Comparison of ENCODE assay signal across 11 cellular contexts in the genomic region with DNA sequence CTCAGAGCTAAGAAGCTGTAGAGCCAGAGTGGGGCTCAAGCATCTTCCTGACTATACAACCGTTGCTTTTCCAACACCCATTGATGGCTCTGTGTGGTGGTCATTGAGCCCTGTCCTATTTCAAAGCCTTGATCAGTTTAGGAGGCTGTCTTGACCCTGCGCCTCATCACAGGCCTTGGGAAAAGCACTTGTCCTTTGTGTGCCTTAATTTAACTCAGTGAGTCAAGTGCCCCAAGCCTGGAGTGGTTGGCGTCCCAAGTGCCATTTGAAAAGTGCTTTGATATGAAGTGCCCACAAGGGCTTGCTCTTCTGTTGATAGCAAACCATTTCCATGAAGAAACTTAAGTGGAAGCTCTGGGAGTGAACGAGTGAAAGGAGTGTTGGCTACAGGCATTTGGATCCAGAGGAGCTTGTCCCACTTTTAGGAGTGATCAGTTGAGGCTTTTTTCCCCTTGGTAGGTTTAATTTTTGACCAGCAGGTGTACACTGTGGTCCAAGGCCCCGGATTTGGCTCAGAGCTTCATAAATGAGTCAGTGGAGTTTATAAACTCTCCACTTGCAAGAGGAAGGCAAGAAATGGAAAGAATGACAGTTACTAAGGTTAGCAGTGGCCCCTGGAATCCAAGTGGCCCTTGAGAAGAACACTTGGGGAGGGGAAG. TPM values are rescaled to one million over a fixed set of nuclear protein-coding genes. Genes with fewer than 3 reads are reported as not detected.
DNase-seq lines count a peak whose midpoint lies in the region; ATAC-seq, FAIRE-seq and TF ChIP-seq lines count a peak whose summit lies in the region.
"Had no signal": no experiment of that assay in that cellular context is flagged by ENCODE, and none has a peak within 500 bp of the region (broad histone marks: within the 10 kb centered on the region; RNA-seq: fewer than 3 reads in every experiment).

No MANE protein-coding gene starts in this region.

- peak overlapping the region; percentile 29; the same call in 1 of the 2 replicates for H2AFZ ChIP-seq in K562 (ENCODE audit: low read depth, low read length)
- H2AFZ ChIP-seq in mammary epithelial cell (ENCODE audit: low read depth, low read length): no peak overlapping the region

- in situ Hi-C loops in K562 (cut with MboI) (no loop called here), mammary epithelial cell (cut with MboI; ENCODE audit: low sequenced_read_pairs in 2 of 2) (no loop called here)

- H3K36me3 ChIP-seq in DOHH2 (ENCODE audit: control insufficient read depth, low read length): peaks cover 1% of the 10 kb centered on the region
- H3K36me3 ChIP-seq in K562 (ENCODE audit: control insufficient read depth, insufficient read depth, low read length): peaks cover 5% of the 10 kb centered on the region; the same call in 2 of the 3 replicates
- peaks cover under 1% of the 10 kb centered on the region for H3K36me3 ChIP-seq in mammary epithelial cell (ENCODE audit: insufficient read depth, low read length)

- H3K27ac ChIP-seq in DOHH2 (ENCODE audit: low read depth, low read length) (no peak overlapping the region), K562 (ENCODE audit: extremely low read depth, low read depth, low read length) (no peak overlapping the region), mammary epithelial cell (ENCODE audit: insufficient read depth, low read depth, low read length) (no peak overlapping the region)

- DNase-seq in NCI-H2029 (lab: John Stamatoyannopoulos, UW) (peak; percentile 31), K562 (ENCODE audit: extremely low read depth in 1 of 4, low spot score in 3 of 4) (no peak), myocyte (ENCODE audit: low read depth) (peak; percentile 85), head of caudate nucleus (no peak), mammary epithelial cell (no peak)
- DNase-seq: CD8-positive, alpha-beta memory T cell; hypothalamus; NCI-H1048 had no signal

- peak overlapping the region; percentile 38 for H3K4me2 ChIP-seq in DOHH2 (ENCODE audit: low read length)
- H3K4me2 ChIP-seq in K562 (ENCODE audit: insufficient read depth, low read length): 0 out of 2 replicates have a peak overlapping the region, but pooled peaks have one; percentile 7
- no peak overlapping the region for H3K4me2 ChIP-seq in mammary epithelial cell (ENCODE audit: insufficient read depth, low read depth, low read length)

- intact Hi-C loops in K562 (cut with micrococcal nuclease) (loop anchor here (5.0 kb wide), 3 partner anchors 89 to 289 kb away; no protein-coding TSS in a partner anchor), head of caudate nucleus (cut with DNase I) (no loop called here), mammary epithelial cell (cut with micrococcal nuclease) (no loop called here)

- no peak for TF ChIP-seq EP300 in K562 (IDR thresholded peaks at IDR 0.05; ENCODE audit: low read length)

- H3K27me3 ChIP-seq in DOHH2 (ENCODE audit: control insufficient read depth, low read length) (peaks cover 7% of the 10 kb centered on the region), K562 (ENCODE audit: control insufficient read depth in 2 of 2, insufficient read depth in 2 of 2, low read length in 2 of 2) (no peaks in the 10 kb centered on the region), mammary epithelial cell (ENCODE audit: insufficient read depth, low read length) (no peaks in the 10 kb centered on the region)

- H3K4me3 ChIP-seq in DOHH2 (ENCODE audit: low read length) (no peak overlapping the region), K562 (no peak overlapping the region), mammary epithelial cell (replicated peaks in 1 of 3; ENCODE audit: insufficient read depth in 1 of 3, low read depth in 2 of 3, low read length in 3 of 3) (no peak overlapping the region)

- dilution Hi-C loops in mammary epithelial cell (cut with HindIII; ENCODE audit: low sequenced_read_pairs): no loop called here

- H3K9ac ChIP-seq in K562 (ENCODE audit: insufficient read depth in 1 of 2, low read depth in 2 of 2, low read length in 2 of 2) (no peak overlapping the region), mammary epithelial cell (ENCODE audit: insufficient read depth, low read length) (no peak overlapping the region)

- no peaks in the 10 kb centered on the region for H3K9me2 ChIP-seq in DOHH2 (replicated peaks; ENCODE audit: control insufficient read depth, low read length)

- POLR2A ChIA-PET in K562 (lab: Yijun Ruan, JAX): interaction anchor here (0.5 to 2.7 kb wide), 7 partner anchors 8 to 143 kb away, joined by 3 to 16 read pairs (median 3); no protein-coding TSS in a partner anchor

- H3K79me2 ChIP-seq in DOHH2 (ENCODE audit: control insufficient read depth, low read length) (no peaks in the 10 kb centered on the region), K562 (ENCODE audit: control insufficient read depth, insufficient read depth, low read length) (no peaks in the 10 kb centered on the region), mammary epithelial cell (ENCODE audit: insufficient read depth, low read length) (no peaks in the 10 kb centered on the region)

- peaks cover 31% of the 10 kb centered on the region for H3F3A ChIP-seq in DOHH2 (ENCODE audit: control insufficient read depth, insufficient read depth)

- no peaks in the 10 kb centered on the region for H3K9me1 ChIP-seq in K562 (ENCODE audit: control insufficient read depth, insufficient read depth, low read length)

- H3K9me3 ChIP-seq in DOHH2 (ENCODE audit: control insufficient read depth, insufficient read depth, low read length) (no peaks in the 10 kb centered on the region), K562 (replicated peaks; ENCODE audit: control insufficient read depth, insufficient read depth, low read depth, low read length) (no peaks in the 10 kb centered on the region), mammary epithelial cell (replicated peaks; ENCODE audit: insufficient read depth, low read length) (no peaks in the 10 kb centered on the region)

- no peaks in the 10 kb centered on the region; the same call in 1 of the 2 replicates for H4K20me1 ChIP-seq in DOHH2 (ENCODE audit: control insufficient read depth, insufficient read depth, low read depth, low read length)
- no peaks in the 10 kb centered on the region for H4K20me1 ChIP-seq in K562 (replicated peaks; ENCODE audit: control insufficient read depth, insufficient read depth, low read length)
- H4K20me1 ChIP-seq in mammary epithelial cell (ENCODE audit: insufficient read depth, low read length): no peaks in the 10 kb centered on the region

- no peak for TF ChIP-seq POLR2A in K562 (conservative IDR thresholded peaks at IDR 0.05)

- TF ChIP-seq CTCF in DOHH2 (IDR thresholded peaks at IDR 0.05; ENCODE audit: low read depth, low read length, poor library complexity, severe bottlenecking): no peak
- TF ChIP-seq CTCF in K562 (IDR thresholded peaks at IDR 0.05 in 2 of 3, conservative IDR thresholded peaks at IDR 0.05 in 1 of 3; ENCODE audit: insufficient read depth in 2 of 3, low read depth in 1 of 3, low read length in 3 of 3): no peak
- no peak for TF ChIP-seq CTCF in mammary epithelial cell (conservative IDR thresholded peaks at IDR 0.05 in 1 of 2, IDR thresholded peaks at IDR 0.05 in 1 of 2; ENCODE audit: extremely low read depth in 1 of 2, insufficient read depth in 1 of 2, low read depth in 1 of 2, low read length in 2 of 2)

- no peak for TF ChIP-seq RAD21 in K562 (CRISPR knock-in tag; conservative IDR thresholded peaks at IDR 0.05 in 1 of 2, IDR thresholded peaks at IDR 0.05 in 1 of 2)

- CTCF ChIA-PET in K562 (lab: Yijun Ruan, JAX; ENCODE audit: low intra/inter-chr PET ratio) (no interaction called here), mammary epithelial cell (lab: Charles Lee; ENCODE audit: low non-redundant PET) (no interaction called here)

- BruUV-seq in K562 (replicated peaks; lab: Mats Ljungman, UMichigan) (no TSS peak), mammary epithelial cell (replicated peaks; lab: Mats Ljungman, UMichigan) (no TSS peak)

- H3K4me1 ChIP-seq in DOHH2 (ENCODE audit: control insufficient read depth, low read length) (peaks cover 24% of the 10 kb centered on the region), K562 (replicated peaks in 1 of 2; ENCODE audit: control insufficient read depth in 2 of 2, insufficient read depth in 2 of 2, low read length in 2 of 2) (peaks cover 4 to 17% of the 10 kb centered on the region in 2 experiments; a peak in 4 of 5 replicates), mammary epithelial cell (ENCODE audit: insufficient read depth, low read length) (no peaks in the 10 kb centered on the region)

- ATAC-seq in K562 (peak; percentile 27), HG03432 (IDR thresholded peaks at IDR 0.05; ENCODE audit: unreplicated experiment) (no peak), HG03139 (IDR thresholded peaks at IDR 0.05; ENCODE audit: unreplicated experiment) (no peak)

- FAIRE-seq in K562 (lab: Jason Lieb, UNC): no peak

- 57% methylated on average over 5 of the region's 5 CpGs for WGBS in K562 (ENCODE audit: insufficient coverage, low coverage, missing lambda C conversion rate)
- 93% methylated on average over 5 of the region's 5 CpGs for WGBS in mammary epithelial cell (ENCODE audit: low coverage, missing lambda C conversion rate)

TF ChIP-seq in K562, 482 proteins besides CTCF, POLR2A, EP300 and RAD21 (continues in another document):
- TF ChIP-seq JUN (IDR thresholded peaks at IDR 0.05; ENCODE audit: borderline replicate concordance, low read depth, low read length) (no peak), JUN (CRISPR knock-in tag; IDR thresholded peaks at IDR 0.05; ENCODE audit: borderline replicate concordance) (0 out of 2 replicates have a peak, but pooled peaks have one; percentile 5)

RNA-seq across cellular contexts. Expression of a gene that starts 50.3 kb away (rescaled TPM):
- total RNA-seq in K562 (2011; cell fraction: chromatin; rRNA removed; ENCODE audit: low replicate concordance): 19.1 and 38.4 TPM in 2 replicates
- 12.6 and 16.7 TPM in 2 replicates for total RNA-seq in K562 (2011; cell fraction: nucleolus; rRNA removed)
- total RNA-seq in K562 (2011; cell fraction: nucleoplasm; rRNA removed): 26.9 and 40.4 TPM in 2 replicates
- total RNA-seq in K562 (2014; rRNA removed): 56.3 and 65.8 TPM in 2 replicates
- 98.5 and 124 TPM in 2 replicates for total RNA-seq in K562 (2014; rRNA removed; fragmentation: Illumina TruSeq; extraction: Trizol)
- total RNA-seq in K562 (2015; rRNA removed; fragmentation: Illumina TruSeq; extraction: Trizol): 96.3 and 108 TPM in 2 replicates
- total RNA-seq in K562 (2021): 215 and 239 TPM in 2 replicates
- 127 and 179 TPM in 2 replicates for polyA plus RNA-seq in K562 (2011; rRNA removed)
- polyA plus RNA-seq in K562 (2011; cell fraction: cytosol; rRNA removed): 27.6 and 80.2 TPM in 2 replicates
- polyA plus RNA-seq in K562 (2011; cell fraction: nucleus; rRNA removed): 12.3 and 25.4 TPM in 2 replicates
- 219 and 224 TPM in 2 replicates for polyA plus RNA-seq in K562 (2012)
- polyA plus RNA-seq in K562 (2014; fragmentation: Illumina TruSeq; extraction: Trizol): 183 and 192 TPM in 2 replicates
- polyA plus RNA-seq in K562 (2014; fragmentation: Nextera tagmentation; extraction: Ambion mirVana): 10 to 100 TPM; 47.3 to 57.3 TPM
- 118 and 122 TPM in 2 replicates for polyA plus RNA-seq in K562 (2014; rRNA removed)
- polyA minus RNA-seq in K562 (2011; rRNA and poly(A)+ RNA removed): 156 and 194 TPM in 2 replicates
- 86.4 and 105 TPM in 2 replicates for polyA minus RNA-seq in K562 (2011; cell fraction: cytosol; rRNA and poly(A)+ RNA removed)
- polyA minus RNA-seq in K562 (2011; cell fraction: nucleus; rRNA and poly(A)+ RNA removed): 7.8 and 20.1 TPM in 2 replicates
- total RNA-seq in myocyte: 58.5 and 62.7 TPM in 2 replicates
- 119 TPM for polyA plus RNA-seq in myocyte (2012)
- 100 to 1,000 TPM in 1 of 2 donors, 10 to 100 TPM in 1; 95.0 to 291 TPM for total RNA-seq in mammary epithelial cell
- polyA plus RNA-seq in mammary epithelial cell: 70.3 TPM
- polyA minus RNA-seq in mammary epithelial cell: 199 TPM

Comparison
In these comparisons a context has a peak if more than half of its experiments do, and no peak if none do; other contexts are left out.
1. DNase-seq: peak in NCI-H2029 (single experiment) and myocyte (single experiment); none in K562 (0 of 4), head of caudate nucleus (0 of 42) and mammary epithelial cell (single experiment).